9 cellular contexts compared by ENCODE assay signal in genomic region chr12:102957339-102958050, GRCh38. TPM values are rescaled to one million over a fixed set of nuclear protein-coding genes. Genes with fewer than 3 reads are reported as not detected.
DNase-seq lines count a peak whose midpoint lies in the region; ATAC-seq and TF ChIP-seq lines count a peak whose summit lies in the region.
"Had no signal": no experiment of that assay in that cellular context is flagged by ENCODE, and none has a peak within 500 bp of the region (broad histone marks: within the 10 kb centered on the region; RNA-seq: fewer than 3 reads in every experiment).

Gene ASCL1, plus strand, starts transcription at chr12:102957674. Its CDS starts 571 bp downstream, at chr12:102958245.

- DNase-seq in heart right ventricle = no peak
- DNase-seq in cardiac septum (ENCODE audit: low spot score) = no peak
- peak; percentile 13 for DNase-seq in M059J (ENCODE audit: low read depth)
- no peak for DNase-seq in activated T-helper 1 cell treated with anti-CD3 and anti-CD28 coated beads, Interleukin-12 subunit alpha, Interleukin-12 subunit beta, Interleukin-2, Interleukin-4 antibody, amounts not matched to agents 30 ng/mL and 10 ng/mL and 1 ng/mL, durations not matched to agents 14 hours and 24 hours and 36 hours (ENCODE audit: low spot score)
- no peak for DNase-seq in iPS DF 6.9 (ENCODE audit: low read depth, low spot score)
- no peak for DNase-seq in stimulated activated effector memory CD8-positive, alpha-beta T cell treated with anti-CD3 and anti-CD28 coated beads, Interleukin-12 subunit alpha, Interleukin-12 subunit beta, amount 100 ng/mL, for 72 hours (ENCODE audit: low spot score in 2 of 2)
- no peak for DNase-seq in kidney glomerular epithelial cell (lab: John Stamatoyannopoulos, UW)
- DNase-seq in pons (ENCODE audit: low spot score) = no peak

- no peak for TF ChIP-seq CTCF in heart right ventricle (IDR thresholded peaks at IDR 0.05)

- H3K36me3 ChIP-seq in heart right ventricle = no peaks in the 10 kb centered on the region
- H3K36me3 ChIP-seq in iPS DF 6.9 (ENCODE audit: control insufficient read depth, insufficient read depth, low read length) = no peaks in the 10 kb centered on the region

- peak within 1 kb of the TSS; percentile 80 for H3K4me3 Mint-ChIP-seq in activated T-helper 1 cell treated with anti-CD3 and anti-CD28 coated beads, Interleukin-12 subunit alpha, Interleukin-12 subunit beta, Interleukin-2, Interleukin-4 antibody, amounts not matched to agents 30 ng/mL and 10 ng/mL and 1 ng/mL, durations not matched to agents 14 hours and 24 hours and 36 hours
- peak within 1 kb of the TSS; percentile 50 for H3K4me3 Mint-ChIP-seq in stimulated activated effector memory CD8-positive, alpha-beta T cell treated with anti-CD3 and anti-CD28 coated beads, Interleukin-12 subunit alpha, Interleukin-12 subunit beta, amount 100 ng/mL, for 72 hours

- intact Hi-C loops in heart right ventricle (cut with DNase I) (no loop called here), cardiac septum (cut with DNase I) (no loop called here)
- intact Hi-C loops in activated T-helper 1 cell treated with anti-CD3 and anti-CD28 coated beads, Interleukin-12 subunit alpha, Interleukin-12 subunit beta, Interleukin-2, Interleukin-4 antibody, amounts not matched to agents 30 ng/mL and 10 ng/mL and 1 ng/mL, durations not matched to agents 14 hours and 24 hours and 36 hours (cut with micrococcal nuclease) = loop anchor here (1.0 kb wide), 1 partner anchor 8 kb away; no protein-coding TSS in a partner anchor

- no peaks in the 10 kb centered on the region for H3K9me3 ChIP-seq in heart right ventricle
- no peaks in the 10 kb centered on the region for H3K9me3 ChIP-seq in iPS DF 6.9 (ENCODE audit: control insufficient read depth, insufficient read depth, low read length)

- no peak for ATAC-seq in heart right ventricle
- no peak for ATAC-seq in stimulated activated effector memory CD8-positive, alpha-beta T cell treated with anti-CD3 and anti-CD28 coated beads, Interleukin-12 subunit alpha, Interleukin-12 subunit beta, amount 100 ng/mL, for 72 hours

- H3K36me3 Mint-ChIP-seq in activated T-helper 1 cell treated with anti-CD3 and anti-CD28 coated beads, Interleukin-12 subunit alpha, Interleukin-12 subunit beta, Interleukin-2, Interleukin-4 antibody, amounts not matched to agents 30 ng/mL and 10 ng/mL and 1 ng/mL, durations not matched to agents 14 hours and 24 hours and 36 hours (ENCODE audit: low read depth) = no peaks in the 10 kb centered on the region
- no peaks in the 10 kb centered on the region for H3K36me3 Mint-ChIP-seq in stimulated activated effector memory CD8-positive, alpha-beta T cell treated with anti-CD3 and anti-CD28 coated beads, Interleukin-12 subunit alpha, Interleukin-12 subunit beta, amount 100 ng/mL, for 72 hours

- peaks cover 76% of the 10 kb centered on the region for H3K27me3 Mint-ChIP-seq in activated T-helper 1 cell treated with anti-CD3 and anti-CD28 coated beads, Interleukin-12 subunit alpha, Interleukin-12 subunit beta, Interleukin-2, Interleukin-4 antibody, amounts not matched to agents 30 ng/mL and 10 ng/mL and 1 ng/mL, durations not matched to agents 14 hours and 24 hours and 36 hours (ENCODE audit: insufficient read depth)

- 1% methylated on average over 52 of the region's 52 CpGs for WGBS in heart right ventricle, 2 donors
- no CpG with 5 or more reads among the region's 52 CpGs for WGBS in iPS DF 6.9 (ENCODE audit: insufficient coverage, insufficient read length)

- peaks cover 2 to 25% (median 7%) of the 10 kb centered on the region in 9 donors for H3K4me1 ChIP-seq in heart right ventricle
- H3K4me1 ChIP-seq in iPS DF 6.9 (ENCODE audit: control insufficient read depth, insufficient read depth, low read length) = peaks cover 6% of the 10 kb centered on the region; the same call in 1 of the 2 replicates

- H3K27ac Mint-ChIP-seq in activated T-helper 1 cell treated with anti-CD3 and anti-CD28 coated beads, Interleukin-12 subunit alpha, Interleukin-12 subunit beta, Interleukin-2, Interleukin-4 antibody, amounts not matched to agents 30 ng/mL and 10 ng/mL and 1 ng/mL, durations not matched to agents 14 hours and 24 hours and 36 hours = peak within 1 kb of the TSS; percentile 67
- no peak within 1 kb of the TSS for H3K27ac Mint-ChIP-seq in stimulated activated effector memory CD8-positive, alpha-beta T cell treated with anti-CD3 and anti-CD28 coated beads, Interleukin-12 subunit alpha, Interleukin-12 subunit beta, amount 100 ng/mL, for 72 hours

- no peak within 1 kb of the TSS for H3K27ac ChIP-seq in heart right ventricle
- no peak within 1 kb of the TSS for H3K27ac ChIP-seq in iPS DF 6.9 (ENCODE audit: low read length)

- peak within 1 kb of the TSS in 9 of 10 donors; percentile 21 to 51 (median 36) for H3K4me3 ChIP-seq in heart right ventricle
- H3K4me3 ChIP-seq in iPS DF 6.9 (ENCODE audit: low read length) = peak within 1 kb of the TSS; percentile 33

- peaks cover 38% of the 10 kb centered on the region for H3K4me1 Mint-ChIP-seq in activated T-helper 1 cell treated with anti-CD3 and anti-CD28 coated beads, Interleukin-12 subunit alpha, Interleukin-12 subunit beta, Interleukin-2, Interleukin-4 antibody, amounts not matched to agents 30 ng/mL and 10 ng/mL and 1 ng/mL, durations not matched to agents 14 hours and 24 hours and 36 hours (ENCODE audit: low read depth)
- H3K4me1 Mint-ChIP-seq in stimulated activated effector memory CD8-positive, alpha-beta T cell treated with anti-CD3 and anti-CD28 coated beads, Interleukin-12 subunit alpha, Interleukin-12 subunit beta, amount 100 ng/mL, for 72 hours = peaks cover 20% of the 10 kb centered on the region

- H3K9me3 Mint-ChIP-seq in activated T-helper 1 cell treated with anti-CD3 and anti-CD28 coated beads, Interleukin-12 subunit alpha, Interleukin-12 subunit beta, Interleukin-2, Interleukin-4 antibody, amounts not matched to agents 30 ng/mL and 10 ng/mL and 1 ng/mL, durations not matched to agents 14 hours and 24 hours and 36 hours = no peaks in the 10 kb centered on the region
- H3K9me3 Mint-ChIP-seq in stimulated activated effector memory CD8-positive, alpha-beta T cell treated with anti-CD3 and anti-CD28 coated beads, Interleukin-12 subunit alpha, Interleukin-12 subunit beta, amount 100 ng/mL, for 72 hours = no peaks in the 10 kb centered on the region

- H3K27me3 ChIP-seq in heart right ventricle (peaks cover 12 to 100% (median 97%) of the 10 kb centered on the region in 7 donors), iPS DF 6.9 (ENCODE audit: control insufficient read depth, insufficient read depth, low read length) (peaks cover 84% of the 10 kb centered on the region)

RNA-seq across cellular contexts. Expression of gene ASCL1, which starts in this region (rescaled TPM):
- total RNA-seq in heart right ventricle (not detected), cardiac septum (not detected)
- not detected for polyA plus RNA-seq in heart right ventricle
- total RNA-seq in M059J (2014; rRNA removed; shearing (Covaris generic)) = not detected in 2 replicates
- 0.08 TPM in 1 of 2 replicates, not detected in the other for total RNA-seq in activated T-helper 1 cell treated with anti-CD3 and anti-CD28 coated beads, Interleukin-12 subunit alpha, Interleukin-12 subunit beta, Interleukin-2, Interleukin-4 antibody, amounts not matched to agents 30 ng/mL and 10 ng/mL and 1 ng/mL, durations not matched to agents 14 hours and 24 hours and 36 hours
- polyA plus RNA-seq: adipose tissue had no signal

Comparison
In these comparisons a context has a peak if more than half of its experiments do, and no peak if none do; other contexts are left out.
1. Peak in DNase-seq in M059J; RNA of the gene not detected or under 1 TPM.